ENCODE assay signal across 8 cellular contexts in the genomic region with DNA sequence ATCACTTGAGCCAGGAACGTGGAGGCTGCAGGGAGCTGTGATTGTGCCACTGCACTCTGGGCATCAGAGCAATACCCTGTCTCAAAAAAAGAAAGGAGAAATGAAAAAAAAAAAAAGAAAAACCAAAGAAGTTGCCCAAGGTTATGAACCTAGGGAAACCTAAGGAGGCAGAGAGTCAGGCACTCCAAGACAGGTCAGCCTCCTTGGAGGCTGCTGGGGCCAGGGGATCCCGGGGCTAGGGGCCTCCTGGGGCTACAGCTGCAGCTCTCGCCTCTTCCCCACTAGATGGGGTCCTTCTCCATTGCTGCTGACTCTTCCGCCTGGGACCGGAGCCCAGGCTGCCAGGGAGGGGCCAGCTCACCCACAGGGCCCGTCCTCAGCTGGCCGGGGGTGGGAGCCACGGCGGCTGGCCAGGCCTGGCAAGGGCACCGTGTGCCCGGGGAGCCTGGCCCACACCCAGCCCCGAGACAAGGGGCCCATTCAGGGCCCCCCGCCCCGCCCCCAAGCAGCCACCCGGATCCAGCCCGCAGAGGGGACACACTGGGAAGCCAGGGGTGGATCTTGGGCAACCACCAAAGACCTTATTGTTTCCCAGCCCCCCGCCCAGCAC. TPM values are rescaled to one million over a fixed set of nuclear protein-coding genes. Genes with fewer than 3 reads are reported as not detected.
A peak's percentile ranks its signal among the peaks of the same experiment; 100 is the strongest.
DNase-seq lines count a peak whose midpoint lies in the region; ATAC-seq, FAIRE-seq and TF ChIP-seq lines count a peak whose summit lies in the region.

No MANE protein-coding gene starts in this region.

- intact Hi-C loops in pancreas (cut with DNase I) = loop anchor here in 2 of 3 donors (5.0 to 10.0 kb wide), 3 partner anchors 96 to 219 kb away; no protein-coding TSS in a partner anchor

- DNase-seq in D341Med (ENCODE audit: low spot score) (peak; percentile 86), LHCN-M2 (ENCODE audit: low read depth) (peak; percentile 84), UCSD-AML1 (lab: John Stamatoyannopoulos, UW; ENCODE audit: unreplicated experiment) (peak; percentile 10), frontal cortex (ENCODE audit: low spot score in 2 of 2) (peak; percentile 90 to 92), pancreas (peak; percentile 82 to 95 (median 88))

- H3K4me1 ChIP-seq in pancreas = peaks cover 0 to 5% (median 0%) of the 10 kb centered on the region in 3 donors

- H3K36me3 ChIP-seq in pancreas = no peaks in the 10 kb centered on the region

- peak; percentile 84 to 93 (median 92) for ATAC-seq in pancreas
- ATAC-seq in GM21360 (IDR thresholded peaks at IDR 0.05; ENCODE audit: unreplicated experiment) = no peak
- no peak for ATAC-seq in HG02870 (IDR thresholded peaks at IDR 0.05; ENCODE audit: unreplicated experiment)
- no peak for ATAC-seq in HG02763 (IDR thresholded peaks at IDR 0.05; ENCODE audit: unreplicated experiment)

- H3K9me3 ChIP-seq in pancreas = no peaks in the 10 kb centered on the region

- peak overlapping the region in 3 of 4 donors; percentile 39 to 42 (median 41) for H3K27ac ChIP-seq in pancreas

- TF ChIP-seq CTCF in pancreas (IDR thresholded peaks at IDR 0.05) = peak; percentile 42 to 61 (median 56)

- no peaks in the 10 kb centered on the region for H3K27me3 ChIP-seq in pancreas

- FAIRE-seq in frontal cortex (lab: Jason Lieb, UNC) = no peak
- FAIRE-seq in pancreas (lab: Jason Lieb, UNC) = no peak

- H3K4me3 ChIP-seq in pancreas = peak overlapping the region in 1 of 4 donors; percentile 14

- WGBS in pancreas, 2 donors = 3 to 4% methylated on average over 16 to 17 of the region's 17 CpGs

RNA-seq across cellular contexts. Expression of gene SPACDR, which starts 1.7 kb away (rescaled TPM):
- total RNA-seq in LHCN-M2 (2014; rRNA removed) (not detected in 2 replicates), frontal cortex (not detected), pancreas (under 1 TPM in 2 of 6 donors, not detected in 4; 0.24 to 0.28 TPM)
- 0.35 TPM for polyA plus RNA-seq in LHCN-M2 (2012)
- under 1 TPM; 0.34 to 0.68 TPM for polyA plus RNA-seq in pancreas

RNA-seq across cellular contexts. Expression of gene TSC22D4, which starts 13.2 kb away (rescaled TPM):
- total RNA-seq in LHCN-M2 (2014; rRNA removed) (41.3 and 51.7 TPM in 2 replicates), frontal cortex (7.3 TPM), pancreas (10 to 100 TPM; 17.4 to 36.8 (median 19.8) TPM)
- polyA plus RNA-seq in LHCN-M2 (2012) = 35.3 TPM
- polyA plus RNA-seq in pancreas = 10 to 100 TPM; 37.1 to 44.6 TPM

RNA-seq across cellular contexts. Expression of gene NYAP1, which starts 17.9 kb away (rescaled TPM):
- total RNA-seq in LHCN-M2 (2014; rRNA removed) = 0.13 and 0.23 TPM in 2 replicates
- 0.74 TPM for polyA plus RNA-seq in LHCN-M2 (2012)
- 55.0 TPM for total RNA-seq in frontal cortex
- total RNA-seq in pancreas = 1 to 10 TPM in 1 of 6 donors, under 1 TPM in 5; 0.25 to 1.1 (median 0.81) TPM
- 1 to 10 TPM; 3.7 to 4.8 TPM for polyA plus RNA-seq in pancreas

RNA-seq across cellular contexts. Expression of gene PPP1R35, which starts 29.5 kb away (rescaled TPM):
- total RNA-seq in LHCN-M2 (2014; rRNA removed) (68.5 and 71.6 TPM in 2 replicates), frontal cortex (7.3 TPM), pancreas (10 to 100 TPM; 10.8 to 18.9 (median 14.5) TPM)
- 44.9 TPM for polyA plus RNA-seq in LHCN-M2 (2012)
- 10 to 100 TPM; 60.4 to 65.8 TPM for polyA plus RNA-seq in pancreas

RNA-seq across cellular contexts. Expression of gene MEPCE, which starts 36.2 kb away (rescaled TPM):
- total RNA-seq in LHCN-M2 (2014; rRNA removed) = 59.0 and 63.9 TPM in 2 replicates
- 40.9 TPM for polyA plus RNA-seq in LHCN-M2 (2012)
- 27.7 TPM for total RNA-seq in frontal cortex
- 10 to 100 TPM; 11.1 to 17.5 (median 15.2) TPM for total RNA-seq in pancreas
- polyA plus RNA-seq in pancreas = 10 to 100 TPM; 18.0 to 20.7 TPM

Comparison
In these comparisons a context has a peak if more than half of its experiments do, and no peak if none do; other contexts are left out.
1. DNase-seq: peak in every context shown above with its lines; median percentile 91 in frontal cortex; 88 in pancreas; 86 in D341Med; 84 in LHCN-M2; 10 in UCSD-AML1.
2. ATAC-seq: peak in pancreas (4 of 4); none in GM21360 (single experiment), HG02870 (single experiment) and HG02763 (single experiment).
3. RNA of gene NYAP1, which starts 17.9 kb away (total RNA-seq): 55.0 TPM in frontal cortex (single experiment); 0.25 to 1.1 TPM in pancreas and 0.13 to 0.23 TPM in LHCN-M2; every median in the first group is over 10 times any median in the second.